ENCODE assay signal across 1 cellular context in the genomic region with DNA sequence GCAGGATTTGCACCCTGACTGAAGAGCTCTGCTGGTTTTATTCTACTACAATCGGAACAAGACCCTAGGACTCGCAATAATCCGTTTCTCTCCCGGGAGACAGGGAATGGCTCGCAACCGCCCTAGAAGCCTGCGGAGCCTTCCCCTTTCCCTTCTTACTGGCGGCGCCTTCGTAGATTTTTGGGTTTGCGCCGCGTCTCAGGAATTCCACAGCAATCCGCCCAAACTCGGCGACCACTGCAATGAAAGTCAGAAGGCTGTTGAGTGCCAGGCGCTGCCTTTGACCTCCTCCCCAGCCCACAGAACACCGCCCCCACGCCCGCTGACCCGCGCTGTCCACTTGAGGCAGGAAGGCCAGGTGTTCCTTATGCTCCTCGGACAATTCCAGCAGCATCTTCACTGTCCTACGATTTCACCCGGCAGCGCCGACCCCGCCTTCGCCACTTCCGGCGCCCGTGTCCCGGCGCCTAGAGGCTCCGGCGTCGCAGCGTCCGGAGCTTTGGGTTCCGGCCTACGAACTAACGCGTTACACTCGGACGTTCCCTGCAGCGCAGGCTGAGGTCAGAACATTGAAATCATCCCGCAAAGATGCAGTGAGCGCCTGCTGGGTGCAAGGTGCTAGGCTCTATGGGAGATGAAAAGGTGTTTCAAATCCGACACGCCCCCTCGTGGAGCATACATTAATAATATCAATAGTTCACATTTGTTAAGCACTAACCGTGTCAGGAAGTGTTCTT.
TF ChIP-seq lines count a peak whose summit lies in the region.

A gene (minus strand): TSS at position 439 of the 737 bp plus-strand sequence. CDS start 45 bp downstream, at position 394.

TF ChIP-seq in SK-N-SH treated with all-trans-retinoic acid at 6 μM for 48 hours, 23 proteins besides CTCF, POLR2A, EP300 and RAD21 (continued from another document):
- no peak for TF ChIP-seq PPARA (CRISPR knock-in tag; IDR thresholded peaks at IDR 0.05; ENCODE audit: borderline replicate concordance)
- TF ChIP-seq RARB (CRISPR knock-in tag; IDR thresholded peaks at IDR 0.05), result no peak
- no peak for TF ChIP-seq ZFP30 (CRISPR knock-in tag; IDR thresholded peaks at IDR 0.05)
- no peak for TF ChIP-seq ZC3H10 (CRISPR knock-in tag; IDR thresholded peaks at IDR 0.05)
- TF ChIP-seq ZNF565 (CRISPR knock-in tag; conservative IDR thresholded peaks at IDR 0.05; ENCODE audit: low read depth), result no peak
- no peak for TF ChIP-seq CSDC2 (CRISPR knock-in tag; IDR thresholded peaks at IDR 0.05)
- TF ChIP-seq, protein P1, sequence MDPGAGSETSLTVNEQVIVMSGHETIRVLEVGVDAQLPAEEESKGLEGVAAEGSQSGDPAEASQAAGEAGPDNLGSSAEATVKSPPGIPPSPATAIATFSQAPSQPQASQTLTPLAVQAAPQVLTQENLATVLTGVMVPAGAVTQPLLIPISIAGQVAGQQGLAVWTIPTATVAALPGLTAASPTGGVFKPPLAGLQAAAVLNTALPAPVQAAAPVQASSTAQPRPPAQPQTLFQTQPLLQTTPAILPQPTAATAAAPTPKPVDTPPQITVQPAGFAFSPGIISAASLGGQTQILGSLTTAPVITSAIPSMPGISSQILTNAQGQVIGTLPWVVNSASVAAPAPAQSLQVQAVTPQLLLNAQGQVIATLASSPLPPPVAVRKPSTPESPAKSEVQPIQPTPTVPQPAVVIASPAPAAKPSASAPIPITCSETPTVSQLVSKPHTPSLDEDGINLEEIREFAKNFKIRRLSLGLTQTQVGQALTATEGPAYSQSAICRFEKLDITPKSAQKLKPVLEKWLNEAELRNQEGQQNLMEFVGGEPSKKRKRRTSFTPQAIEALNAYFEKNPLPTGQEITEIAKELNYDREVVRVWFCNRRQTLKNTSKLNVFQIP (CRISPR knock-in tag; IDR thresholded peaks at IDR 0.05; ENCODE audit: borderline replicate concordance, low read depth), result 0 out of 2 replicates have a peak, but pooled peaks have one; percentile 79
- no peak for TF ChIP-seq ISL1 (CRISPR knock-in tag; IDR thresholded peaks at IDR 0.05)
- no peak for TF ChIP-seq ZNF8 (CRISPR knock-in tag; IDR thresholded peaks at IDR 0.05)
- TF ChIP-seq, protein P2, sequence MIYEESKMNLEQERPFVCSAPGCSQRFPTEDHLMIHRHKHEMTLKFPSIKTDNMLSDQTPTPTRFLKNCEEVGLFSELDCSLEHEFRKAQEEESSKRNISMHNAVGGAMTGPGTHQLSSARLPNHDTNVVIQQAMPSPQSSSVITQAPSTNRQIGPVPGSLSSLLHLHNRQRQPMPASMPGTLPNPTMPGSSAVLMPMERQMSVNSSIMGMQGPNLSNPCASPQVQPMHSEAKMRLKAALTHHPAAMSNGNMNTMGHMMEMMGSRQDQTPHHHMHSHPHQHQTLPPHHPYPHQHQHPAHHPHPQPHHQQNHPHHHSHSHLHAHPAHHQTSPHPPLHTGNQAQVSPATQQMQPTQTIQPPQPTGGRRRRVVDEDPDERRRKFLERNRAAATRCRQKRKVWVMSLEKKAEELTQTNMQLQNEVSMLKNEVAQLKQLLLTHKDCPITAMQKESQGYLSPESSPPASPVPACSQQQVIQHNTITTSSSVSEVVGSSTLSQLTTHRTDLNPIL (CRISPR knock-in tag; IDR thresholded peaks at IDR 0.05; ENCODE audit: low read depth), result 0 out of 2 replicates have a peak, but pooled peaks have one; percentile 16
- TF ChIP-seq OSR1 (CRISPR knock-in tag; IDR thresholded peaks at IDR 0.05), result no peak
